In genomic region chr10:131049051-131049450, GRCh38 we compare ENCODE assay signal across 1 cellular context.
TF ChIP-seq lines count a peak whose summit lies in the region.

No MANE protein-coding gene starts in this region.

TF ChIP-seq in H1, 55 proteins besides CTCF, POLR2A, EP300 and RAD21 (continued from another document):
- peak; percentile 64 for TF ChIP-seq CHD7 (IDR thresholded peaks at IDR 0.05; ENCODE audit: insufficient replicate concordance, low read length)
- TF ChIP-seq SIN3A (conservative IDR thresholded peaks at IDR 0.05 in 1 of 2, IDR thresholded peaks at IDR 0.05 in 1 of 2; ENCODE audit: low read depth in 1 of 2, low read length in 2 of 2) = no peak; a peak in 1 of 4 replicates
- peak; percentile 92 for TF ChIP-seq TEAD4 (IDR thresholded peaks at IDR 0.05; ENCODE audit: low read depth, low read length)
- TF ChIP-seq HDAC2 (IDR thresholded peaks at IDR 0.05; ENCODE audit: borderline replicate concordance in 1 of 2, low read depth in 2 of 2, low read length in 2 of 2) = peak; percentile 90 to 95; a peak in 3 of 4 replicates
- TF ChIP-seq, protein P1, sequence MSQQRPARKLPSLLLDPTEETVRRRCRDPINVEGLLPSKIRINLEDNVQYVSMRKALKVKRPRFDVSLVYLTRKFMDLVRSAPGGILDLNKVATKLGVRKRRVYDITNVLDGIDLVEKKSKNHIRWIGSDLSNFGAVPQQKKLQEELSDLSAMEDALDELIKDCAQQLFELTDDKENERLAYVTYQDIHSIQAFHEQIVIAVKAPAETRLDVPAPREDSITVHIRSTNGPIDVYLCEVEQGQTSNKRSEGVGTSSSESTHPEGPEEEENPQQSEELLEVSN (IDR thresholded peaks at IDR 0.05) = no peak
- TF ChIP-seq RXRA (IDR thresholded peaks at IDR 0.05; ENCODE audit: insufficient read depth, low read depth, low read length) = peak; percentile 60; the same call in 1 of the 2 replicates
- peak; percentile 99 for TF ChIP-seq TCF12 (IDR thresholded peaks at IDR 0.05; ENCODE audit: low read depth, low read length)
- peak; percentile 55; the same call in 1 of the 2 replicates for TF ChIP-seq CREB1 (IDR thresholded peaks at IDR 0.05)
- no peak for TF ChIP-seq JUN (IDR thresholded peaks at IDR 0.05; ENCODE audit: low read depth, low read length)
- TF ChIP-seq YY1 (IDR thresholded peaks at IDR 0.05; ENCODE audit: low read depth, low read length) = peak; percentile 47; the same call in 1 of the 2 replicates
- no peak for TF ChIP-seq RNF2 (IDR thresholded peaks at IDR 0.05; ENCODE audit: borderline replicate concordance, low read depth, low read length, missing control alignments, poor library complexity, severe bottlenecking)
- TF ChIP-seq, protein P2, sequence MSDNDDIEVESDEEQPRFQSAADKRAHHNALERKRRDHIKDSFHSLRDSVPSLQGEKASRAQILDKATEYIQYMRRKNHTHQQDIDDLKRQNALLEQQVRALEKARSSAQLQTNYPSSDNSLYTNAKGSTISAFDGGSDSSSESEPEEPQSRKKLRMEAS (IDR thresholded peaks at IDR 0.05) = no peak
- no peak for TF ChIP-seq TAF7 (optimal IDR thresholded peaks at IDR 0.05; ENCODE audit: borderline replicate concordance, low read depth, low read length)
- TF ChIP-seq CTBP2 (IDR thresholded peaks at IDR 0.05; ENCODE audit: borderline replicate concordance, insufficient read depth, insufficient read length, low read length) = peak; percentile 89
- TF ChIP-seq CHD1 (IDR thresholded peaks at IDR 0.05; ENCODE audit: low read depth, low read length) = no peak
- no peak for TF ChIP-seq CEBPB (IDR thresholded peaks at IDR 0.05; ENCODE audit: low read depth, low read length)
- 0 out of 2 replicates have a peak, but pooled peaks have one; percentile 20 for TF ChIP-seq EGR1 (IDR thresholded peaks at IDR 0.05; ENCODE audit: borderline replicate concordance, low read depth, low read length)
- TF ChIP-seq KDM5A (IDR thresholded peaks at IDR 0.05; ENCODE audit: low read length) = no peak
- no peak for TF ChIP-seq ATF3 (IDR thresholded peaks at IDR 0.05; ENCODE audit: insufficient read depth, low read depth, low read length)
- no peak for TF ChIP-seq SP4 (IDR thresholded peaks at IDR 0.05; ENCODE audit: low read length)
- peak; percentile 86; the same call in 1 of the 2 replicates for TF ChIP-seq POU5F1 (IDR thresholded peaks at IDR 0.05; ENCODE audit: low read depth, low read length)
- TF ChIP-seq EZH2 (IDR thresholded peaks at IDR 0.05; ENCODE audit: low read depth, low read length, severe bottlenecking) = no peak
- no peak for TF ChIP-seq SIX5 (IDR thresholded peaks at IDR 0.05; ENCODE audit: low read depth, low read length)
- TF ChIP-seq ASH2L (IDR thresholded peaks at IDR 0.05; ENCODE audit: low read length) = peak; percentile 62
- peak; percentile 69; the same call in 1 of the 2 replicates for TF ChIP-seq JUND (IDR thresholded peaks at IDR 0.05; ENCODE audit: low read length)
- no peak for TF ChIP-seq CBX8 (IDR thresholded peaks at IDR 0.05; ENCODE audit: borderline replicate concordance, low read depth, low read length)
- TF ChIP-seq SP2 (IDR thresholded peaks at IDR 0.05; ENCODE audit: low read length) = no peak
- no peak; the same call in 1 of the 2 replicates for TF ChIP-seq POLR2AphosphoS5 (IDR thresholded peaks at IDR 0.05; ENCODE audit: low read depth, low read length)
- TF ChIP-seq TAF1 (IDR thresholded peaks at IDR 0.05; ENCODE audit: low read depth, low read length) = 0 out of 2 replicates have a peak, but pooled peaks have one; percentile 31
- TF ChIP-seq HDAC6 (IDR thresholded peaks at IDR 0.05; ENCODE audit: low read depth, low read length) = peak; percentile 10
- TF ChIP-seq RFX5 (IDR thresholded peaks at IDR 0.05; ENCODE audit: borderline replicate concordance, low read depth, low read length) = no peak
- TF ChIP-seq GTF2F1 (IDR thresholded peaks at IDR 0.05; ENCODE audit: borderline replicate concordance, low read depth, low read length) = no peak
- peak; percentile 88 for TF ChIP-seq SP1 (IDR thresholded peaks at IDR 0.05; ENCODE audit: low read depth, low read length)
- no peak for TF ChIP-seq MAFK (IDR thresholded peaks at IDR 0.05; ENCODE audit: low read depth, low read length)
- TF ChIP-seq ATF2 (IDR thresholded peaks at IDR 0.05; ENCODE audit: low read length) = peak; percentile 27; the same call in 1 of the 2 replicates
- TF ChIP-seq BRCA1 (IDR thresholded peaks at IDR 0.05; ENCODE audit: low read depth, low read length) = no peak
- peak; percentile 97 for TF ChIP-seq NANOG (IDR thresholded peaks at IDR 0.05; ENCODE audit: insufficient read depth, low read depth, low read length, poor library complexity, severe bottlenecking)
- peak; percentile 56 to 77 for TF ChIP-seq BCL11A (IDR thresholded peaks at IDR 0.05; ENCODE audit: low read depth in 2 of 2, low read length in 2 of 2)
TF ChIP-seq in H1: peak in this region for 18.
